In genomic region chr10:31194986-31195385, GRCh38 we compare ENCODE assay signal across 15 cellular contexts.
A peak's percentile ranks its signal among the peaks of the same experiment; 100 is the strongest.
DNase-seq lines count a peak whose midpoint lies in the region; ATAC-seq, FAIRE-seq and TF ChIP-seq lines count a peak whose summit lies in the region.
"Had no signal": no experiment of that assay in that cellular context is flagged by ENCODE, and none has a peak within 500 bp of the region (broad histone marks: within the 10 kb centered on the region; RNA-seq: fewer than 3 reads in every experiment).

No MANE protein-coding gene starts in this region.

- ATAC-seq in HepG2 (no peak), right lobe of liver (no peak), heart left ventricle (no peak), GM21390 (IDR thresholded peaks at IDR 0.05; ENCODE audit: unreplicated experiment) (no peak)
- ATAC-seq: Right ventricle myocardium inferior had no signal

- CTCF ChIA-PET in HepG2 (lab: Yijun Ruan, JAX; ENCODE audit: low intra/inter-chr PET ratio, low total read pairs): no interaction called here

- no peaks in the 10 kb centered on the region for H3K4me1 ChIP-seq in HepG2 (ENCODE audit: insufficient read depth, low read length)
- no peaks in the 10 kb centered on the region for H3K4me1 ChIP-seq in right lobe of liver
- H3K4me1 ChIP-seq in heart left ventricle: no peaks in the 10 kb centered on the region

- H3K4me2 ChIP-seq in HepG2 (ENCODE audit: low read depth, low read length): no peak overlapping the region

- no peaks in the 10 kb centered on the region for H4K20me1 ChIP-seq in HepG2 (ENCODE audit: insufficient read depth, low read length)

- TF ChIP-seq EP300 in HepG2 (IDR thresholded peaks at IDR 0.05; ENCODE audit: low read depth in 2 of 2, low read length in 2 of 2) (no peak), HepG2 (CRISPR knock-in tag; IDR thresholded peaks at IDR 0.05; ENCODE audit: borderline replicate concordance) (no peak)

- no peak overlapping the region for H3K9ac ChIP-seq in HepG2 (ENCODE audit: insufficient read depth, low read depth, low read length)

- H2AFZ ChIP-seq in HepG2 (ENCODE audit: low read length): no peak overlapping the region

- H3K9me3 ChIP-seq in HepG2 (ENCODE audit: low read length) (no peaks in the 10 kb centered on the region), right lobe of liver (no peaks in the 10 kb centered on the region), heart left ventricle (no peaks in the 10 kb centered on the region)

- TF ChIP-seq CTCF in HepG2 (CRISPR knock-in tag; IDR thresholded peaks at IDR 0.05) (no peak), right lobe of liver (IDR thresholded peaks at IDR 0.05) (no peak), heart left ventricle (IDR thresholded peaks at IDR 0.05) (no peak)

- DNase-seq in HepG2 (ENCODE audit: low spot score) (no peak), right lobe of liver (no peak), UCSD-AML1 (lab: John Stamatoyannopoulos, UW; ENCODE audit: unreplicated experiment) (peak; percentile 23), iris pigment epithelial cell (ENCODE audit: low read depth) (peak; percentile 71), NCI-H226 (no peak), GM19238 (ENCODE audit: insufficient read length, low spot score) (no peak), heart left ventricle (no peak)
- DNase-seq: HCEC 1CT, NCI-H1048, NCI-H2227 treated with DMSO at 0.1 percent for 48 hours, NCI-H526 treated with DMSO at 0.1 percent for 48 hours had no signal

- TF ChIP-seq RAD21 in HepG2 (CRISPR knock-in tag; IDR thresholded peaks at IDR 0.05): no peak

- no peak for TF ChIP-seq POLR2A in HepG2 (IDR thresholded peaks at IDR 0.05; ENCODE audit: insufficient read depth in 1 of 2, low read depth in 2 of 2, low read length in 2 of 2)
- TF ChIP-seq POLR2A in right lobe of liver (IDR thresholded peaks at IDR 0.05): no peak
- no peak for TF ChIP-seq POLR2A in heart left ventricle (IDR thresholded peaks at IDR 0.05)

- BruUV-seq in HepG2 (replicated peaks; lab: Mats Ljungman, UMichigan): no TSS peak

- H3K36me3 ChIP-seq in HepG2 (replicated peaks in 1 of 2; ENCODE audit: control insufficient read depth in 1 of 2, insufficient read depth in 2 of 2, low read length in 2 of 2): no peaks in the 10 kb centered on the region
- H3K36me3 ChIP-seq in right lobe of liver: no peaks in the 10 kb centered on the region
- H3K36me3 ChIP-seq in heart left ventricle: no peaks in the 10 kb centered on the region

- no peak for FAIRE-seq in HepG2 (lab: Jason Lieb, UNC)
- FAIRE-seq: A204.1, D721Med had no signal

- H3K27ac ChIP-seq in HepG2 (ENCODE audit: extremely low read length, insufficient read depth, low read length) (no peak overlapping the region), right lobe of liver (no peak overlapping the region), heart left ventricle (no peak overlapping the region)

- H3K79me2 ChIP-seq in HepG2 (ENCODE audit: insufficient read depth, low read length): no peaks in the 10 kb centered on the region

- WGBS in HepG2 (ENCODE audit: low lambda C conversion rate): 14% methylated on average over 4 of the region's 4 CpGs
- WGBS in right lobe of liver (ENCODE audit: insufficient coverage, low coverage, low lambda C conversion rate, missing lambda C conversion rate): 40% methylated on average over 3 of the region's 4 CpGs
- WGBS in heart left ventricle, 4 donors: 83 to 93% (median 85%) methylated on average over 4 of the region's 4 CpGs

- H3K4me3 ChIP-seq in HepG2 (replicated peaks in 1 of 3; ENCODE audit: insufficient read depth in 1 of 3, low read depth in 2 of 3, low read length in 3 of 3) (no peak overlapping the region), right lobe of liver (no peak overlapping the region), heart left ventricle (no peak overlapping the region)

- H3K27me3 ChIP-seq in HepG2 (ENCODE audit: control insufficient read depth in 1 of 2, insufficient read depth in 2 of 2, low read length in 2 of 2) (peaks cover 0 to 9% of the 10 kb centered on the region in 2 experiments; a peak in 2 of 5 replicates), right lobe of liver (no peaks in the 10 kb centered on the region), heart left ventricle (no peaks in the 10 kb centered on the region)

- POLR2A ChIA-PET in HepG2 (lab: Yijun Ruan, JAX): no interaction called here

- intact Hi-C loops in HepG2 (cut with micrococcal nuclease; ENCODE audit: unreplicated experiment) (no loop called here), right lobe of liver (cut with DNase I) (no loop called here), heart left ventricle (cut with DNase I) (no loop called here)

- in situ Hi-C loops in HepG2 (cut with HindIII; ENCODE audit: extremely low pct_ligation_motif_present, low pct_unique_long_range_greater_than_20kb): no loop called here

TF ChIP-seq in HepG2, 621 proteins besides CTCF, POLR2A, EP300 and RAD21:
- peak; percentile 89 for TF ChIP-seq MAFF (IDR thresholded peaks at IDR 0.05; ENCODE audit: low read depth, low read length)
- peak; percentile 83 to 92 for TF ChIP-seq MAFK (conservative IDR thresholded peaks at IDR 0.05 in 1 of 2, IDR thresholded peaks at IDR 0.05 in 1 of 2; ENCODE audit: low read length in 2 of 2)
- TF ChIP-seq ZNF598 (CRISPR knock-in tag; IDR thresholded peaks at IDR 0.05; ENCODE audit: borderline replicate concordance): no peak

Comparison
In these comparisons a context has a peak if more than half of its experiments do, and no peak if none do; other contexts are left out.
1. DNase-seq: peak in UCSD-AML1 (single experiment) and iris pigment epithelial cell (single experiment); none in HepG2 (single experiment), right lobe of liver (0 of 3), NCI-H226 (single experiment), GM19238 (single experiment) and heart left ventricle (0 of 5).